ENCODE assay signal across 8 cellular contexts in the genomic region with DNA sequence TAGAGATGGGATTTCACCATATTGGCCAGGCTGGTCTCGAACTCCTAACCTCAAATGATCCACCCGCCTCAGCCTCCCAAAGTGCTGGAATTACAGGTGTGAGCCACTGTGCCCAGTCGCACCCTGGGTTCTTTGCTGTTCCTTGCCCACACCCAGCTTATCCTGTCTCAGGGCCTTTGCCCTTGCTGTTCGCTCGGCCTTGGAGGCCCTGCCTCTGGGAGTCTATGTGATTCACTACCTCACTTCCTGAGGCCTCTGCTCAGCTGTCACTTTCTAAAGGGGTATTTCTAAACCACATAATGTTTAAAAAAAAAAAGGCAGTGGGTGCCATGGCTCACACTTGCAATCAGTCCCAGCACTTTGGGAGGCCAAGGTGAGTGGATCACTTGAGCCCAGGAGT. TPM values are rescaled to one million over a fixed set of nuclear protein-coding genes. Genes with fewer than 3 reads are reported as not detected.
DNase-seq lines count a peak whose midpoint lies in the region; ATAC-seq and TF ChIP-seq lines count a peak whose summit lies in the region.
"Not testable (repeated sequence)": the region's sequence is repeated elsewhere in the genome, so short reads cannot be mapped to it uniquely, and the experiment has no call there.
"Had no signal": no experiment of that assay in that cellular context is flagged by ENCODE, and none has a peak within 500 bp of the region (broad histone marks: within the 10 kb centered on the region; RNA-seq: fewer than 3 reads in every experiment).

No MANE protein-coding gene starts in this region.

- TF ChIP-seq POLR2A in NB4 (IDR thresholded peaks at IDR 0.05; ENCODE audit: extremely low read depth, insufficient read length) = not testable (repeated sequence)

- DNase-seq in GM12865 (ENCODE audit: low read depth) (peak; percentile 51), NB4 (ENCODE audit: low read depth) (peak; percentile 48), myocyte (ENCODE audit: low read depth) (peak; percentile 30)
- DNase-seq in activated CD4-positive, alpha-beta T cell treated with anti-CD3 and anti-CD28 coated beads for 36 hours = peak; percentile 59
- DNase-seq in activated T-cell treated with anti-CD3 and anti-CD28 coated beads, Interleukin-2, amount 50 U/mL, for 72 hours = peak; percentile 44 to 55
- DNase-seq in effector memory CD8-positive, alpha-beta T cell = not testable (repeated sequence)
- peak; percentile 49 for DNase-seq in stimulated activated CD4-positive, alpha-beta T cell treated with anti-CD3 and anti-CD28 coated beads, Interleukin-1b, Interleukin-23, amount 100 ng/mL, for 48 hours

- not testable (repeated sequence) for H3K4me3 Mint-ChIP-seq in activated CD4-positive, alpha-beta T cell treated with anti-CD3 and anti-CD28 coated beads for 36 hours; effector memory CD8-positive, alpha-beta T cell
- H3K4me3 Mint-ChIP-seq in activated T-cell treated with anti-CD3 and anti-CD28 coated beads, Interleukin-2, amount 50 U/mL, for 72 hours = peak overlapping the region; percentile 13 to 78

- POLR2A ChIA-PET in activated CD4-positive, alpha-beta T cell treated with anti-CD3 and anti-CD28 coated beads for 36 hours (lab: Charles Lee) = not testable (repeated sequence)

- H3K36me3 Mint-ChIP-seq in activated CD4-positive, alpha-beta T cell treated with anti-CD3 and anti-CD28 coated beads for 36 hours (ENCODE audit: low read depth); activated T-cell treated with anti-CD3 and anti-CD28 coated beads, Interleukin-2, amount 50 U/mL, for 72 hours (ENCODE audit: insufficient read depth in 2 of 2); effector memory CD8-positive, alpha-beta T cell (ENCODE audit: insufficient read depth): not testable (repeated sequence)

- intact Hi-C loops in activated CD4-positive, alpha-beta T cell treated with anti-CD3 and anti-CD28 coated beads for 36 hours (cut with DNase I, micrococcal nuclease) = not testable (repeated sequence)

- not testable (repeated sequence) for TF ChIP-seq CTCF in GM12865 (IDR thresholded peaks at IDR 0.05; ENCODE audit: insufficient read depth, low read depth, low read length, missing control alignments); NB4 (IDR thresholded peaks at IDR 0.05; ENCODE audit: low read depth, low read length)

- CTCF ChIA-PET in activated CD4-positive, alpha-beta T cell treated with anti-CD3 and anti-CD28 coated beads for 36 hours (lab: Charles Lee) = interaction anchor here (0.5 to 1.0 kb wide), 4 partner anchors 11 to 1599 kb away, joined by 3 to 4 read pairs (median 3); no protein-coding TSS in a partner anchor

- H3K27ac Mint-ChIP-seq in activated CD4-positive, alpha-beta T cell treated with anti-CD3 and anti-CD28 coated beads for 36 hours = peak overlapping the region; percentile 49
- peak overlapping the region; percentile 7 for H3K27ac Mint-ChIP-seq in activated T-cell treated with anti-CD3 and anti-CD28 coated beads, Interleukin-2, amount 50 U/mL, for 72 hours
- H3K27ac Mint-ChIP-seq in effector memory CD8-positive, alpha-beta T cell = peak overlapping the region; percentile 79 to 83

- H3K9me3 Mint-ChIP-seq in activated CD4-positive, alpha-beta T cell treated with anti-CD3 and anti-CD28 coated beads for 36 hours (ENCODE audit: low read depth); activated T-cell treated with anti-CD3 and anti-CD28 coated beads, Interleukin-2, amount 50 U/mL, for 72 hours; effector memory CD8-positive, alpha-beta T cell: not testable (repeated sequence)

- not testable (repeated sequence) for H3K27me3 Mint-ChIP-seq in activated CD4-positive, alpha-beta T cell treated with anti-CD3 and anti-CD28 coated beads for 36 hours; activated T-cell treated with anti-CD3 and anti-CD28 coated beads, Interleukin-2, amount 50 U/mL, for 72 hours (ENCODE audit: low read depth); effector memory CD8-positive, alpha-beta T cell

- H3K4me3 ChIP-seq in GM12865 (ENCODE audit: low read depth, low read length); NB4 (ENCODE audit: low read depth, low read length): not testable (repeated sequence)

- ATAC-seq in activated CD4-positive, alpha-beta T cell treated with anti-CD3 and anti-CD28 coated beads for 36 hours = peak; percentile 79
- ATAC-seq in activated T-cell treated with anti-CD3 and anti-CD28 coated beads, Interleukin-2, amount 50 U/mL, for 72 hours (replicated peaks in 1 of 2) = peak; percentile 81
- ATAC-seq in effector memory CD8-positive, alpha-beta T cell (replicated peaks) = peak; percentile 46

- peaks cover 25% of the 10 kb centered on the region for H3K4me1 Mint-ChIP-seq in activated CD4-positive, alpha-beta T cell treated with anti-CD3 and anti-CD28 coated beads for 36 hours
- H3K4me1 Mint-ChIP-seq in activated T-cell treated with anti-CD3 and anti-CD28 coated beads, Interleukin-2, amount 50 U/mL, for 72 hours (ENCODE audit: low read depth) = peaks cover 59% of the 10 kb centered on the region
- peaks cover 15 to 19% of the 10 kb centered on the region in 2 donors for H3K4me1 Mint-ChIP-seq in effector memory CD8-positive, alpha-beta T cell (ENCODE audit: low read depth in 2 of 2)

RNA-seq across cellular contexts. Expression of a gene that starts 16.8 kb away (rescaled TPM):
- total RNA-seq in activated CD4-positive, alpha-beta T cell treated with anti-CD3 and anti-CD28 coated beads for 36 hours = 10 to 100 TPM; 37.0 to 43.3 TPM
- total RNA-seq in activated T-cell treated with anti-CD3 and anti-CD28 coated beads, Interleukin-2, amount 50 U/mL, for 72 hours = 10 to 100 TPM; 54.9 to 55.4 TPM
- 23.9 and 27.3 TPM in 2 replicates for total RNA-seq in myocyte
- polyA plus RNA-seq in myocyte (2012) = 41.2 TPM

RNA-seq across cellular contexts. Expression of a gene that starts 24.2 kb away (rescaled TPM):
- total RNA-seq in activated CD4-positive, alpha-beta T cell treated with anti-CD3 and anti-CD28 coated beads for 36 hours = 10 to 100 TPM; 42.6 to 42.9 TPM
- 10 to 100 TPM; 49.9 to 52.5 TPM for total RNA-seq in activated T-cell treated with anti-CD3 and anti-CD28 coated beads, Interleukin-2, amount 50 U/mL, for 72 hours
- 15.7 and 17.3 TPM in 2 replicates for total RNA-seq in myocyte
- 87.4 TPM for polyA plus RNA-seq in myocyte (2012)
- polyA plus RNA-seq: CD14-positive monocyte had no signal

Comparison
In these comparisons a context has a peak if more than half of its experiments do, and no peak if none do; other contexts are left out.
1. H3K27ac Mint-ChIP-seq: peak in every context shown above with its lines; median percentile 81 in effector memory CD8-positive, alpha-beta T cell; 49 in activated CD4-positive, alpha-beta T cell treated with anti-CD3 and anti-CD28 coated beads for 36 hours; 7 in activated T-cell treated with anti-CD3 and anti-CD28 coated beads, Interleukin-2, amount 50 U/mL, for 72 hours.